ENCODE assay signal across 9 cellular contexts in genomic region chr16:1708083-1708767, GRCh38. TPM values are rescaled to one million over a fixed set of nuclear protein-coding genes. Genes with fewer than 3 reads are reported as not detected.
DNase-seq lines count a peak whose midpoint lies in the region; ATAC-seq, FAIRE-seq and TF ChIP-seq lines count a peak whose summit lies in the region.
"Had no signal": no experiment of that assay in that cellular context is flagged by ENCODE, and none has a peak within 500 bp of the region (broad histone marks: within the 10 kb centered on the region; RNA-seq: fewer than 3 reads in every experiment).

No MANE protein-coding gene starts in this region.

- H3K36me3 ChIP-seq in GM23338 (ENCODE audit: insufficient read depth) (no peaks in the 10 kb centered on the region), adrenal gland (replicated peaks in 1 of 2) (no peaks in the 10 kb centered on the region), mesendoderm (ENCODE audit: control insufficient read depth, insufficient read depth, low read length) (no peaks in the 10 kb centered on the region)

- H3K79me2 ChIP-seq in GM23338 (replicated peaks; ENCODE audit: insufficient read depth): peaks cover 60% of the 10 kb centered on the region
- H3K79me2 ChIP-seq in mesendoderm (ENCODE audit: control insufficient read depth, insufficient read depth, low read length): peaks cover 21% of the 10 kb centered on the region

- H3K27ac ChIP-seq in A549 (peak overlapping the region in 1 of 2 experiments; percentile 8; a peak in 1 of 6 replicates), GM23338 (ENCODE audit: low read depth) (no peak overlapping the region), adrenal gland (peak overlapping the region; percentile 86 to 100 (median 92)), mesendoderm (ENCODE audit: low read depth, low read length) (no peak overlapping the region)

- no peak overlapping the region for H2BK15ac ChIP-seq in mesendoderm (replicated peaks; ENCODE audit: low read depth)

- H3K27ac Mint-ChIP-seq in GM23338: no peak overlapping the region

- H3K79me1 ChIP-seq in mesendoderm (ENCODE audit: low read length): peaks cover 20% of the 10 kb centered on the region

- H4K20me1 ChIP-seq in GM23338 (replicated peaks; ENCODE audit: insufficient read depth): peaks cover 25% of the 10 kb centered on the region

- H4K8ac ChIP-seq in mesendoderm (ENCODE audit: low read depth, low read length): no peak overlapping the region

- POLR2A ChIA-PET in A549 (lab: Yijun Ruan, JAX): no interaction called here

- no peaks in the 10 kb centered on the region for H3K9me2 ChIP-seq in GM23338 (ENCODE audit: insufficient read depth)

- intact Hi-C loops in adrenal gland (cut with DNase I): no loop called here

- peak overlapping the region; percentile 42 for H3K56ac ChIP-seq in mesendoderm (ENCODE audit: low read length)

- H3K4me2 ChIP-seq in A549 (peak overlapping the region; percentile 98; the same call in 2 of the 3 replicates), GM23338 (peak overlapping the region; percentile 92; the same call in 1 of the 2 replicates), mesendoderm (ENCODE audit: low read length) (no peak overlapping the region)

- CTCF ChIA-PET in A549 (lab: Yijun Ruan, JAX): interaction anchor here (0.7 to 5.3 kb wide), 9 partner anchors 18 to 66 kb away, joined by 3 to 72 read pairs (median 5); partner anchors contain the start of gene JPT2

- H3K18ac ChIP-seq in mesendoderm (ENCODE audit: low read length): no peak overlapping the region

- ATAC-seq in A549 (no peak), GM23338 (no peak), HG03280 (IDR thresholded peaks at IDR 0.05; ENCODE audit: unreplicated experiment) (no peak)

- FAIRE-seq in A549 (lab: Jason Lieb, UNC): no peak

- H3K23ac ChIP-seq in mesendoderm (ENCODE audit: low read length): no peak overlapping the region

- H2AK5ac ChIP-seq in mesendoderm (ENCODE audit: low read length): no peak overlapping the region

- TF ChIP-seq POLR2A in A549 (IDR thresholded peaks at IDR 0.05; ENCODE audit: low read length): no peak
- TF ChIP-seq POLR2A in adrenal gland (IDR thresholded peaks at IDR 0.05): no peak

- no peak overlapping the region for H4K5ac ChIP-seq in mesendoderm (ENCODE audit: low read length)

- no peaks in the 10 kb centered on the region for H3K27me3 ChIP-seq in GM23338 (ENCODE audit: insufficient read depth)
- H3K27me3 ChIP-seq in adrenal gland: no peaks in the 10 kb centered on the region
- H3K27me3 ChIP-seq in mesendoderm (ENCODE audit: insufficient read depth, low read length, poor library complexity): no peaks in the 10 kb centered on the region

- peak overlapping the region; percentile 6 for H3K9ac ChIP-seq in mesendoderm (ENCODE audit: low read length)

- peaks cover 17% of the 10 kb centered on the region for H3F3A ChIP-seq in GM23338 (replicated peaks; ENCODE audit: low read depth)

- no peak overlapping the region for H2BK120ac ChIP-seq in mesendoderm (ENCODE audit: low read depth, low read length)

- H3K4me1 ChIP-seq in A549 (peaks cover 14% of the 10 kb centered on the region; the same call in 1 of the 3 replicates), GM23338 (ENCODE audit: insufficient read depth) (peaks cover 16% of the 10 kb centered on the region), adrenal gland (replicated peaks in 1 of 2) (peaks cover 44 to 54% of the 10 kb centered on the region in 2 donors), mesendoderm (ENCODE audit: control insufficient read depth, low read depth, low read length) (peaks cover 3% of the 10 kb centered on the region)

- no peak overlapping the region for H2AFZ ChIP-seq in GM23338

- no peak overlapping the region for H2BK5ac ChIP-seq in mesendoderm (ENCODE audit: low read length)

- peaks cover 25% of the 10 kb centered on the region for H3K4me1 Mint-ChIP-seq in GM23338

- H3K4ac ChIP-seq in mesendoderm (ENCODE audit: low read depth, low read length): no peak overlapping the region

- H3K9me3 ChIP-seq in A549 (no peaks in the 10 kb centered on the region), adrenal gland (replicated peaks in 1 of 3) (no peaks in the 10 kb centered on the region)

- TF ChIP-seq CTCF in A549 (IDR thresholded peaks at IDR 0.05): no peak
- TF ChIP-seq CTCF in GM23338 (conservative IDR thresholded peaks at IDR 0.05; ENCODE audit: low read depth in 2 of 2): no peak
- TF ChIP-seq CTCF in adrenal gland (IDR thresholded peaks at IDR 0.05): no peak

- no peak overlapping the region for H3K4me3 ChIP-seq in A549
- no peak overlapping the region for H3K4me3 ChIP-seq in GM23338
- peak overlapping the region in 1 of 4 donors; percentile 7 for H3K4me3 ChIP-seq in adrenal gland
- H3K4me3 ChIP-seq in mesendoderm (ENCODE audit: low read length): no peak overlapping the region

- peaks cover 3% of the 10 kb centered on the region; the same call in 2 of the 3 replicates for H3K36me3 Mint-ChIP-seq in GM23338 (ENCODE audit: low read depth)

- H3K4me3 Mint-ChIP-seq in GM23338: peak overlapping the region; percentile 96

- peaks cover 21% of the 10 kb centered on the region for H3K27me3 Mint-ChIP-seq in GM23338 (ENCODE audit: insufficient read depth, low read depth, poor library complexity)

- 93% methylated on average over 18 of the region's 18 CpGs for WGBS in A549 (ENCODE audit: missing lambda C conversion rate)
- WGBS in adrenal gland, 4 donors: 60 to 70% (median 63%) methylated on average over 15 to 18 of the region's 18 CpGs
- no CpG with 5 or more reads among the region's 18 CpGs for WGBS in mesendoderm (ENCODE audit: extremely low coverage, insufficient coverage, low lambda C conversion rate)

- no peak for TF ChIP-seq RAD21 in A549 (conservative IDR thresholded peaks at IDR 0.05 in 1 of 2, IDR thresholded peaks at IDR 0.05 in 1 of 2)

- H3K9me3 Mint-ChIP-seq in GM23338: no peaks in the 10 kb centered on the region

- no peak for DNase-seq in A549 (ENCODE audit: low read depth in 1 of 2, low spot score in 1 of 2)
- DNase-seq in GM23338 (ENCODE audit: low spot score): no peak
- DNase-seq in adrenal gland: peak in 2 of 7 donors; percentile 40 to 48
- DNase-seq in mesendoderm: no peak
- DNase-seq in HT-29 (ENCODE audit: low spot score): no peak
- no peak for DNase-seq in HUDEP-2 (lab: John Stamatoyannopoulos, UW; ENCODE audit: unreplicated experiment in 76 of 76)
- no peak for DNase-seq in stimulated activated CD8-positive, alpha-beta memory T cell treated with anti-CD3 and anti-CD28 coated beads, Interleukin-4, amount 100 ng/mL, for 48 hours
- DNase-seq: stimulated activated CD4-positive, alpha-beta T cell treated with anti-CD3 and anti-CD28 coated beads, Interleukin-1b, Interleukin-23, amount 100 ng/mL, for 48 hours had no signal

- no peak for TF ChIP-seq EP300 in A549 (IDR thresholded peaks at IDR 0.05)

TF ChIP-seq in A549, 52 proteins besides CTCF, POLR2A, EP300 and RAD21 (continues in another document):
- TF ChIP-seq, protein P1, sequence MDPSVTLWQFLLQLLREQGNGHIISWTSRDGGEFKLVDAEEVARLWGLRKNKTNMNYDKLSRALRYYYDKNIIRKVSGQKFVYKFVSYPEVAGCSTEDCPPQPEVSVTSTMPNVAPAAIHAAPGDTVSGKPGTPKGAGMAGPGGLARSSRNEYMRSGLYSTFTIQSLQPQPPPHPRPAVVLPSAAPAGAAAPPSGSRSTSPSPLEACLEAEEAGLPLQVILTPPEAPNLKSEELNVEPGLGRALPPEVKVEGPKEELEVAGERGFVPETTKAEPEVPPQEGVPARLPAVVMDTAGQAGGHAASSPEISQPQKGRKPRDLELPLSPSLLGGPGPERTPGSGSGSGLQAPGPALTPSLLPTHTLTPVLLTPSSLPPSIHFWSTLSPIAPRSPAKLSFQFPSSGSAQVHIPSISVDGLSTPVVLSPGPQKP (IDR thresholded peaks at IDR 0.05; ENCODE audit: low read depth, low read length): no peak

TF ChIP-seq in GM23338, 12 proteins besides CTCF, POLR2A, EP300 and RAD21 (continues in another document):
- TF ChIP-seq EZH2phosphoT487 (IDR thresholded peaks at IDR 0.05; ENCODE audit: unreplicated experiment) (no peak), ZNF331 (CRISPR knock-in tag; IDR thresholded peaks at IDR 0.05; ENCODE audit: low read depth) (no peak), CREB1 (CRISPR knock-in tag; IDR thresholded peaks at IDR 0.05; ENCODE audit: low read depth) (no peak), NANOG (IDR thresholded peaks at IDR 0.05; ENCODE audit: borderline replicate concordance) (no peak)

RNA-seq across cellular contexts. Expression of gene MAPK8IP3, which starts 2.2 kb away (rescaled TPM):
- polyA plus RNA-seq in A549 (2011; rRNA removed) (12.0 and 13.4 TPM in 2 replicates), A549 (2017; fragmentation: RNase III; extraction: RNeasy Plus Mini Kit Qiagen cat#74134 plus additional on column Dnase treatment) (48.2 to 55.1 TPM (median 53.3 TPM) in 3 replicates), GM23338 (2016; fragmentation: Nextera tagmentation; extraction: Ambion mirVana) (10.7 and 11.3 TPM in 2 replicates), adrenal gland (100 to 1,000 TPM in 2 of 3 donors, 10 to 100 TPM in 1; 12.1 to 430 (median 147) TPM)
- 25.1 and 30.1 TPM in 2 replicates for polyA plus RNA-seq in A549 (2012; cell fraction: cytosol; rRNA removed)
- 244 and 330 TPM in 2 replicates for polyA plus RNA-seq in A549 (2012; cell fraction: nucleus; rRNA removed)
- polyA minus RNA-seq in A549 (2011; rRNA and poly(A)+ RNA removed): 16.5 and 17.9 TPM in 2 replicates
- 52.2 and 58.4 TPM in 2 replicates for total RNA-seq in GM23338 (2014; rRNA removed; shearing (Covaris generic))
- 10 to 100 TPM; 30.1 to 97.1 (median 56.1) TPM for total RNA-seq in adrenal gland
- 16.1 TPM for polyA plus RNA-seq in mesendoderm (2013, experiment 1 of 2)
- 14.7 TPM for polyA plus RNA-seq in mesendoderm (2013, experiment 2 of 2)
- 91.6 and 120 TPM in 2 replicates for total RNA-seq in HT-29 (2014; rRNA removed; shearing (Covaris generic))

RNA-seq across cellular contexts. Expression of gene JPT2, which starts 30.1 kb away (rescaled TPM):
- polyA plus RNA-seq in A549 (2011; rRNA removed): 91.6 and 97.6 TPM in 2 replicates
- polyA plus RNA-seq in A549 (2012; cell fraction: cytosol; rRNA removed): 85.5 and 90.9 TPM in 2 replicates
- polyA plus RNA-seq in A549 (2012; cell fraction: nucleus; rRNA removed): 56.5 and 60.3 TPM in 2 replicates
- polyA plus RNA-seq in A549 (2017; fragmentation: RNase III; extraction: RNeasy Plus Mini Kit Qiagen cat#74134 plus additional on column Dnase treatment): 139 to 156 TPM (median 150 TPM) in 3 replicates
- 47.2 and 50.9 TPM in 2 replicates for polyA minus RNA-seq in A549 (2011; rRNA and poly(A)+ RNA removed)
- total RNA-seq in GM23338 (2014; rRNA removed; shearing (Covaris generic)): 139 and 140 TPM in 2 replicates
- 43.8 and 47.1 TPM in 2 replicates for polyA plus RNA-seq in GM23338 (2016; fragmentation: Nextera tagmentation; extraction: Ambion mirVana)
- total RNA-seq in adrenal gland: 10 to 100 TPM; 11.9 to 50.5 (median 36.3) TPM
- polyA plus RNA-seq in adrenal gland: 10 to 100 TPM; 12.1 to 49.4 (median 12.7) TPM
- polyA plus RNA-seq in mesendoderm (2013, experiment 1 of 2): 167 TPM
- 168 TPM for polyA plus RNA-seq in mesendoderm (2013, experiment 2 of 2)
- total RNA-seq in HT-29 (2014; rRNA removed; shearing (Covaris generic)): 96.1 and 106 TPM in 2 replicates

Comparison
In these comparisons a context has a peak if more than half of its experiments do, and no peak if none do; other contexts are left out.
1. H3K27ac ChIP-seq: peak in adrenal gland (5 of 5); none in GM23338 (single experiment) and mesendoderm (single experiment).